Comparison of ENCODE assay signal across 20 cellular contexts in genomic region chr19:3455393-3455955, GRCh38. TPM values are rescaled to one million over a fixed set of nuclear protein-coding genes. Genes with fewer than 3 reads are reported as not detected.
"Had no signal": no experiment of that assay in that cellular context is flagged by ENCODE, and none has a peak within 500 bp of the region (broad histone marks: within the 10 kb centered on the region; RNA-seq: fewer than 3 reads in every experiment).

No MANE protein-coding gene starts in this region.

- H3K9me3 Mint-ChIP-seq: memory B cell; naive thymus-derived CD4-positive, alpha-beta T cell had no signal

- ATAC-seq: esophagus mucosa; naive thymus-derived CD4-positive, alpha-beta T cell had no signal

- H3K27ac Mint-ChIP-seq: memory B cell; naive thymus-derived CD4-positive, alpha-beta T cell had no signal

- H2AFZ ChIP-seq: parathyroid adenoma had no signal

- H3K4me3 Mint-ChIP-seq: memory B cell; naive thymus-derived CD4-positive, alpha-beta T cell had no signal

- H3K27ac ChIP-seq: parathyroid adenoma had no signal

- H3K27me3 Mint-ChIP-seq: memory B cell; naive thymus-derived CD4-positive, alpha-beta T cell had no signal

- DNase-seq: activated CD4-positive, alpha-beta T cell treated with anti-CD3 and anti-CD28 coated beads for 48 hours; activated CD4-positive, CD25-positive, alpha-beta regulatory T cell; activated CD8-positive, alpha-beta memory T cell treated with anti-CD3 and anti-CD28 coated beads, Interleukin-2, amount 50 U/mL, for 48 hours; activated effector memory CD4-positive, alpha-beta T cell treated with anti-CD3 and anti-CD28 coated beads, Interleukin-2, amount 50 U/mL, for 16 hours; activated naive CD4-positive, alpha-beta T cell treated with anti-CD3 and anti-CD28 coated beads, Interleukin-2, amount 50 U/mL, for 16 hours; activated T-cell treated with anti-CD3 and anti-CD28 coated beads, Interleukin-2, amount 50 U/mL, for 48 hours; cortex of kidney; naive thymus-derived CD4-positive, alpha-beta T cell; stimulated activated CD4-positive, alpha-beta T cell treated with anti-CD3 and anti-CD28 coated beads, Interleukin-2, amount 100 ng/mL, for 24 hours; stimulated activated naive CD4-positive, alpha-beta T cell treated with Interleukin-2 at 50 U/mL for 16 hours; T1000; trophoblast cell had no signal

- H3K9ac ChIP-seq: parathyroid adenoma had no signal

RNA-seq across cellular contexts. Expression of gene SMIM24, which starts 24.9 kb away (rescaled TPM):
- total RNA-seq: aorta; esophagus mucosa; glomerular endothelial cell; T-helper 1 cell treated with Interleukin-12 subunit alpha and Interleukin-12 subunit beta and Interleukin-4 antibody, amounts not matched to agents 30 ng/mL and 1 ng/mL, for 36 hours had no signal
- polyA plus RNA-seq: naive thymus-derived CD4-positive, alpha-beta T cell had no signal

RNA-seq across cellular contexts. Expression of gene SMIM44, which starts 27.8 kb away (rescaled TPM):
- total RNA-seq: aorta; esophagus mucosa; glomerular endothelial cell; liver; naive thymus-derived CD4-positive, alpha-beta T cell; renal cortical epithelial cell; T-helper 1 cell treated with Interleukin-12 subunit alpha and Interleukin-12 subunit beta and Interleukin-4 antibody, amounts not matched to agents 30 ng/mL and 1 ng/mL, for 36 hours had no signal
- polyA plus RNA-seq: aorta; liver; naive thymus-derived CD4-positive, alpha-beta T cell had no signal
